8 cellular contexts compared by ENCODE assay signal in genomic region chr10:97713351-97713827, GRCh38.
DNase-seq lines count a peak whose midpoint lies in the region; ATAC-seq and TF ChIP-seq lines count a peak whose summit lies in the region.

TSS of gene MARVELD1 (plus strand) at chr10:97713730. CDS start at chr10:97713877, 147 bp downstream.

- no peaks in the 10 kb centered on the region for H3K36me3 ChIP-seq in neutrophil

- CTCF ChIA-PET in activated naive CD4-positive, alpha-beta T cell treated with anti-CD3 and anti-CD28 coated beads, Interleukin-2, amount 10 ng/mL, durations not matched to agents 7 days and 5 days (lab: Charles Lee): interaction anchor here (2.5 to 14.9 kb wide), 3 partner anchors 12 to 36 kb away, joined by 9 to 402 read pairs (median 19); partner anchors contain the start of gene ZFYVE27

- H3K4me1 Mint-ChIP-seq in activated naive CD4-positive, alpha-beta T cell treated with anti-CD3 and anti-CD28 coated beads, Interleukin-2, amount 10 ng/mL, durations not matched to agents 7 days and 5 days: peaks cover 17% of the 10 kb centered on the region

- TF ChIP-seq CTCF in foreskin fibroblast (IDR thresholded peaks at IDR 0.05; ENCODE audit: low read depth, low read length): no peak
- no peak for TF ChIP-seq CTCF in neutrophil (IDR thresholded peaks at IDR 0.05)

- no peaks in the 10 kb centered on the region for H3K9me3 ChIP-seq in neutrophil

- H3K27me3 Mint-ChIP-seq in activated naive CD4-positive, alpha-beta T cell treated with anti-CD3 and anti-CD28 coated beads, Interleukin-2, amount 10 ng/mL, durations not matched to agents 7 days and 5 days: peaks cover 86% of the 10 kb centered on the region

- peaks cover 28% of the 10 kb centered on the region for H3K27me3 ChIP-seq in neutrophil

- no peaks in the 10 kb centered on the region for H3K9me3 Mint-ChIP-seq in activated naive CD4-positive, alpha-beta T cell treated with anti-CD3 and anti-CD28 coated beads, Interleukin-2, amount 10 ng/mL, durations not matched to agents 7 days and 5 days

- ATAC-seq in HG03342 (IDR thresholded peaks at IDR 0.05; ENCODE audit: unreplicated experiment) (no peak), GM18868 (IDR thresholded peaks at IDR 0.05; ENCODE audit: unreplicated experiment) (no peak)

- H3K4me1 ChIP-seq in neutrophil (ENCODE audit: control insufficient read depth in 1 of 2, insufficient read depth in 1 of 2, low read depth in 1 of 2, low read length in 1 of 2): peaks cover 29 to 30% of the 10 kb centered on the region in 2 experiments

- H3K4me3 Mint-ChIP-seq in activated naive CD4-positive, alpha-beta T cell treated with anti-CD3 and anti-CD28 coated beads, Interleukin-2, amount 10 ng/mL, durations not matched to agents 7 days and 5 days: peak within 1 kb of the TSS; percentile 100

- H3K36me3 Mint-ChIP-seq in activated naive CD4-positive, alpha-beta T cell treated with anti-CD3 and anti-CD28 coated beads, Interleukin-2, amount 10 ng/mL, durations not matched to agents 7 days and 5 days: no peaks in the 10 kb centered on the region

- H3K4me3 ChIP-seq in foreskin fibroblast (ENCODE audit: low read depth in 1 of 2, low read length in 2 of 2): peak within 1 kb of the TSS; percentile 76 to 90
- H3K4me3 ChIP-seq in neutrophil (ENCODE audit: low read depth in 1 of 2, low read length in 1 of 2): peak within 1 kb of the TSS; percentile 63 to 69

- DNase-seq in activated naive CD4-positive, alpha-beta T cell treated with anti-CD3 and anti-CD28 coated beads, Interleukin-2, amount 10 ng/mL, durations not matched to agents 7 days and 5 days: peak; percentile 31
- no peak for DNase-seq in activated naive CD4-positive, alpha-beta T cell (lab: John Stamatoyannopoulos, UW)
- DNase-seq in NCI-H1105 (lab: John Stamatoyannopoulos, UW): peak; percentile 6
- DNase-seq in activated CD8-positive, alpha-beta memory T cell treated with anti-CD3 and anti-CD28 coated beads, Interleukin-2, amount 50 U/mL, for 48 hours: peak; percentile 59
- peak; percentile 92 to 97 for DNase-seq in foreskin fibroblast

- H3K27ac ChIP-seq in neutrophil: no peak within 1 kb of the TSS

- peak within 1 kb of the TSS; percentile 84 for H3K27ac Mint-ChIP-seq in activated naive CD4-positive, alpha-beta T cell treated with anti-CD3 and anti-CD28 coated beads, Interleukin-2, amount 10 ng/mL, durations not matched to agents 7 days and 5 days

Comparison
In these comparisons a context has a peak if more than half of its experiments do, and no peak if none do; other contexts are left out.
1. DNase-seq: peak in activated naive CD4-positive, alpha-beta T cell treated with anti-CD3 and anti-CD28 coated beads, Interleukin-2, amount 10 ng/mL, durations not matched to agents 7 days and 5 days (single experiment), NCI-H1105 (single experiment), activated CD8-positive, alpha-beta memory T cell treated with anti-CD3 and anti-CD28 coated beads, Interleukin-2, amount 50 U/mL, for 48 hours (single experiment) and foreskin fibroblast (2 of 2); none in activated naive CD4-positive, alpha-beta T cell (0 of 4).